10 cellular contexts compared by ENCODE assay signal in genomic region chr9:8858250-8859161, GRCh38.
A peak's percentile ranks its signal among the peaks of the same experiment; 100 is the strongest.
DNase-seq lines count a peak whose midpoint lies in the region; FAIRE-seq and TF ChIP-seq lines count a peak whose summit lies in the region.
"Had no signal": no experiment of that assay in that cellular context is flagged by ENCODE, and none has a peak within 500 bp of the region (broad histone marks: within the 10 kb centered on the region; RNA-seq: fewer than 3 reads in every experiment).

No MANE protein-coding gene starts in this region.

- H3K9me3 Mint-ChIP-seq in Caco-2 (ENCODE audit: unreplicated experiment) = no peaks in the 10 kb centered on the region
- H3K9me3 Mint-ChIP-seq in activated CD4-positive, alpha-beta memory T cell treated with anti-CD3 and anti-CD28 coated beads for 36 hours = no peaks in the 10 kb centered on the region
- H3K9me3 Mint-ChIP-seq: activated naive CD4-positive, alpha-beta T cell treated with anti-CD3 and anti-CD28 coated beads, Interleukin-2, amount 50 U/mL, for 72 hours had no signal

- H3K9me3 ChIP-seq in Caco-2 (no peaks in the 10 kb centered on the region), cardiac muscle cell (ENCODE audit: low read depth) (no peaks in the 10 kb centered on the region)

- H3K4me3 ChIP-seq in Caco-2 (ENCODE audit: low read depth, low read length) = peak overlapping the region; percentile 57
- H3K4me3 ChIP-seq in cardiac muscle cell = peak overlapping the region; percentile 86

- no peaks in the 10 kb centered on the region for H3K36me3 Mint-ChIP-seq in Caco-2 (ENCODE audit: insufficient read depth, unreplicated experiment)
- H3K36me3 Mint-ChIP-seq in activated CD4-positive, alpha-beta memory T cell treated with anti-CD3 and anti-CD28 coated beads for 36 hours = no peaks in the 10 kb centered on the region

- H3K27ac ChIP-seq in cardiac muscle cell = peak overlapping the region; percentile 70

- DNase-seq in Caco-2 (peak in 1 of 2 experiments; percentile 14), cardiac muscle cell (ENCODE audit: low read depth in 1 of 2, low spot score in 1 of 2) (peak in 1 of 2 donors; percentile 18), posterior vena cava (ENCODE audit: low spot score) (peak; percentile 56), NCI-H2081 treated with DMSO at 0.1 percent for 48 hours (lab: John Stamatoyannopoulos, UW) (no peak), urothelium cell line (ENCODE audit: low spot score) (no peak), SHP77 treated with DMSO at 0.1 percent for 48 hours (lab: John Stamatoyannopoulos, UW) (no peak)
- no peak for DNase-seq in activated CD4-positive, alpha-beta memory T cell treated with anti-CD3 and anti-CD28 coated beads for 36 hours
- no peak for DNase-seq in activated CD4-positive, CD25-positive, alpha-beta regulatory T cell treated with anti-CD3 and anti-CD28 coated beads, Interleukin-2, amount 50 U/mL, for 72 hours

- H3K27me3 ChIP-seq in Caco-2 (replicated peaks; ENCODE audit: control insufficient read depth, insufficient read depth, low read length) (no peaks in the 10 kb centered on the region), cardiac muscle cell (no peaks in the 10 kb centered on the region)

- no peak overlapping the region for H3K27ac Mint-ChIP-seq in Caco-2 (ENCODE audit: unreplicated experiment)
- H3K27ac Mint-ChIP-seq in activated CD4-positive, alpha-beta memory T cell treated with anti-CD3 and anti-CD28 coated beads for 36 hours = no peak overlapping the region
- H3K27ac Mint-ChIP-seq: activated naive CD4-positive, alpha-beta T cell treated with anti-CD3 and anti-CD28 coated beads, Interleukin-2, amount 50 U/mL, for 72 hours had no signal

- no TSS peak for BruUV-seq in Caco-2 (replicated peaks; lab: Mats Ljungman, UMichigan)

- TF ChIP-seq CTCF in Caco-2 (IDR thresholded peaks at IDR 0.05; ENCODE audit: insufficient read depth in 1 of 2, low read depth in 1 of 2, low read length in 1 of 2, severe bottlenecking in 1 of 2, unreplicated experiment in 1 of 2) (no peak), cardiac muscle cell (IDR thresholded peaks at IDR 0.05; ENCODE audit: low read depth, low read length) (no peak)

- intact Hi-C loops in Caco-2 (cut with micrococcal nuclease; ENCODE audit: unreplicated experiment) = loop anchor here (5.0 to 10.0 kb wide), 3 partner anchors 56 to 474 kb away; no protein-coding TSS in a partner anchor
- intact Hi-C loops in activated CD4-positive, alpha-beta memory T cell treated with anti-CD3 and anti-CD28 coated beads for 36 hours (cut with micrococcal nuclease) = no loop called here
- intact Hi-C loops in posterior vena cava (cut with DNase I) = no loop called here

- H3K4me1 Mint-ChIP-seq in Caco-2 (ENCODE audit: low read depth, unreplicated experiment) = no peaks in the 10 kb centered on the region
- H3K4me1 Mint-ChIP-seq in activated CD4-positive, alpha-beta memory T cell treated with anti-CD3 and anti-CD28 coated beads for 36 hours (ENCODE audit: low read depth) = peaks cover 11% of the 10 kb centered on the region

- no peaks in the 10 kb centered on the region for H3K36me3 ChIP-seq in Caco-2 (ENCODE audit: control insufficient read depth, insufficient read depth, low read length)
- H3K36me3 ChIP-seq in cardiac muscle cell = no peaks in the 10 kb centered on the region

- no peak for FAIRE-seq in urothelium cell line (lab: Jason Lieb, UNC)
- FAIRE-seq: H54 had no signal

- CTCF ChIA-PET in Caco-2 (lab: Charles Lee) = no interaction called here
- CTCF ChIA-PET in activated CD4-positive, alpha-beta memory T cell treated with anti-CD3 and anti-CD28 coated beads for 36 hours (lab: Charles Lee) = no interaction called here

- peak overlapping the region; percentile 87 for H3K4me3 Mint-ChIP-seq in Caco-2 (ENCODE audit: unreplicated experiment)
- peak overlapping the region; percentile 16 for H3K4me3 Mint-ChIP-seq in activated CD4-positive, alpha-beta memory T cell treated with anti-CD3 and anti-CD28 coated beads for 36 hours

- H3K27me3 Mint-ChIP-seq in Caco-2 (ENCODE audit: insufficient read depth, unreplicated experiment) = no peaks in the 10 kb centered on the region
- H3K27me3 Mint-ChIP-seq in activated CD4-positive, alpha-beta memory T cell treated with anti-CD3 and anti-CD28 coated beads for 36 hours = peaks cover 41% of the 10 kb centered on the region

- H3K4me1 ChIP-seq in Caco-2 (peaks cover 6% of the 10 kb centered on the region), cardiac muscle cell (ENCODE audit: low read depth) (peaks cover 26% of the 10 kb centered on the region)

- POLR2A ChIA-PET in Caco-2 (lab: Charles Lee) = no interaction called here
- POLR2A ChIA-PET in activated CD4-positive, alpha-beta memory T cell treated with anti-CD3 and anti-CD28 coated beads for 36 hours (lab: Charles Lee) = no interaction called here
